ENCODE assay signal across 14 cellular contexts in genomic region chr10:93421426-93421825, GRCh38.
A peak's percentile ranks its signal among the peaks of the same experiment; 100 is the strongest.
DNase-seq lines count a peak whose midpoint lies in the region; TF ChIP-seq lines count a peak whose summit lies in the region.
"Had no signal": no experiment of that assay in that cellular context is flagged by ENCODE, and none has a peak within 500 bp of the region (broad histone marks: within the 10 kb centered on the region; RNA-seq: fewer than 3 reads in every experiment).

No MANE protein-coding gene starts in this region.

- peak overlapping the region; percentile 23 for H3K4me2 ChIP-seq in hepatocyte

- no peaks in the 10 kb centered on the region for H3K9me2 ChIP-seq in hepatocyte (replicated peaks; ENCODE audit: insufficient read depth)

- H3K9me3 ChIP-seq in hepatocyte (ENCODE audit: low read depth) (no peaks in the 10 kb centered on the region), prostate gland (no peaks in the 10 kb centered on the region)
- H3K9me3 ChIP-seq: neutrophil had no signal

- intact Hi-C loops in prostate gland (cut with DNase I) = loop anchor here (5.0 kb wide), 1 partner anchor 39 kb away; no protein-coding TSS in a partner anchor

- WGBS in hepatocyte (ENCODE audit: low lambda C conversion rate, missing lambda C conversion rate) = 55% methylated on average over 3 of the region's 3 CpGs
- WGBS in prostate gland = 44% methylated on average over 3 of the region's 3 CpGs

- no peak for TF ChIP-seq POLR2A in prostate gland (IDR thresholded peaks at IDR 0.05)

- peak overlapping the region; percentile 9 for H2AFZ ChIP-seq in hepatocyte

- H3K36me3 ChIP-seq in H7 (replicated peaks; ENCODE audit: control insufficient read depth, insufficient read depth, low read length) = no peaks in the 10 kb centered on the region
- no peaks in the 10 kb centered on the region for H3K36me3 ChIP-seq in hepatocyte (replicated peaks; ENCODE audit: insufficient read depth, low read depth)
- no peaks in the 10 kb centered on the region for H3K36me3 ChIP-seq in prostate gland
- H3K36me3 ChIP-seq: neutrophil had no signal

- DNase-seq in H7 = peak; percentile 37
- DNase-seq in SW480 (ENCODE audit: low spot score) = peak; percentile 28
- DNase-seq in hepatocyte (ENCODE audit: low spot score) = no peak
- DNase-seq in prostate gland (ENCODE audit: low spot score) = no peak
- DNase-seq in NCI-H2196 (lab: John Stamatoyannopoulos, UW; ENCODE audit: unreplicated experiment) = no peak
- no peak for DNase-seq in GM10266 (ENCODE audit: extremely low spot score)
- DNase-seq in NCI-H128 (lab: John Stamatoyannopoulos, UW; ENCODE audit: unreplicated experiment) = no peak
- no peak for DNase-seq in GOT3 (lab: John Stamatoyannopoulos, UW)
- DNase-seq: DMS53; NCI-H1694; NCI-H82; stimulated activated naive CD8-positive, alpha-beta T cell treated with anti-CD3 and anti-CD28 coated beads, Interleukin-15, amount 100 ng/mL, for 72 hours; T-helper 17 cell had no signal

- H3K27me3 ChIP-seq in H7 (ENCODE audit: control insufficient read depth, insufficient read depth, low read length) (no peaks in the 10 kb centered on the region), hepatocyte (no peaks in the 10 kb centered on the region), prostate gland (replicated peaks; ENCODE audit: insufficient read depth) (no peaks in the 10 kb centered on the region)
- H3K27me3 ChIP-seq: neutrophil had no signal

- no peaks in the 10 kb centered on the region for H4K20me1 ChIP-seq in hepatocyte (ENCODE audit: insufficient read depth, poor library complexity, severe bottlenecking)

- H3K4me1 ChIP-seq in hepatocyte (ENCODE audit: insufficient read depth) (peaks cover 8% of the 10 kb centered on the region), prostate gland (replicated peaks) (peaks cover 6% of the 10 kb centered on the region)

- peak overlapping the region; percentile 59 for H3K27ac ChIP-seq in hepatocyte
- H3K27ac ChIP-seq in prostate gland = peak overlapping the region; percentile 38 to 70
- H3K27ac ChIP-seq: neutrophil had no signal

- H3K79me2 ChIP-seq in hepatocyte = no peaks in the 10 kb centered on the region

- TF ChIP-seq CTCF in hepatocyte (IDR thresholded peaks at IDR 0.05; ENCODE audit: poor library complexity) (no peak), prostate gland (IDR thresholded peaks at IDR 0.05) (no peak), GM10266 (IDR thresholded peaks at IDR 0.05; ENCODE audit: control insufficient read depth, insufficient read depth, low read depth, missing control alignments) (no peak)

- H3K4me3 ChIP-seq in H7 (ENCODE audit: insufficient read depth, low read depth, low read length) (no peak overlapping the region), hepatocyte (no peak overlapping the region), prostate gland (no peak overlapping the region)

Comparison
In these comparisons a context has a peak if more than half of its experiments do, and no peak if none do; other contexts are left out.
1. DNase-seq: peak in H7 (single experiment) and SW480 (single experiment); none in hepatocyte (single experiment), prostate gland (single experiment), NCI-H2196 (single experiment), GM10266 (single experiment), NCI-H128 (single experiment) and GOT3 (single experiment).